In genomic region chr12:79119796-79120195, GRCh38 we compare ENCODE assay signal across 24 cellular contexts.
A peak's percentile ranks its signal among the peaks of the same experiment; 100 is the strongest.
DNase-seq lines count a peak whose midpoint lies in the region; ATAC-seq and TF ChIP-seq lines count a peak whose summit lies in the region.
"Had no signal": no experiment of that assay in that cellular context is flagged by ENCODE, and none has a peak within 500 bp of the region (broad histone marks: within the 10 kb centered on the region; RNA-seq: fewer than 3 reads in every experiment).

No MANE protein-coding gene starts in this region.

- H3K4me1 ChIP-seq in endodermal cell (ENCODE audit: control insufficient read depth, insufficient read depth, low read length) (no peaks in the 10 kb centered on the region), neural progenitor cell (peaks cover 15% of the 10 kb centered on the region), body of pancreas (no peaks in the 10 kb centered on the region)
- H3K4me1 ChIP-seq: BLaER1, pancreas, suprapubic skin, vagina had no signal

- TF ChIP-seq CTCF in endodermal cell (conservative IDR thresholded peaks at IDR 0.05) (peak; percentile 66), neural progenitor cell (IDR thresholded peaks at IDR 0.05) (peak; percentile 47), body of pancreas (IDR thresholded peaks at IDR 0.05) (no peak)

- H3K79me2 ChIP-seq in neural progenitor cell (ENCODE audit: low read depth), result peaks cover 7% of the 10 kb centered on the region
- H3K79me2 ChIP-seq: hepatocyte had no signal

- H3K27me3 Mint-ChIP-seq in endodermal cell (ENCODE audit: insufficient read depth) (no peaks in the 10 kb centered on the region), neural progenitor cell (ENCODE audit: insufficient read depth, low read depth) (no peaks in the 10 kb centered on the region)
- H3K27me3 Mint-ChIP-seq: activated CD4-positive, alpha-beta T cell treated with anti-CD3 and anti-CD28 coated beads, Interleukin-2, amount 10 ng/mL, durations not matched to agents 7 days and 5 days; dendritic cell treated with granulocyte-macrophage colony-stimulating factor and Interleukin-4, amounts not matched to agents 40 ng/mL and 50 ng/mL, for 4 days; memory B cell; naive thymus-derived CD4-positive, alpha-beta T cell had no signal

- H3K9me3 Mint-ChIP-seq in endodermal cell (no peaks in the 10 kb centered on the region), neural progenitor cell (no peaks in the 10 kb centered on the region)
- H3K9me3 Mint-ChIP-seq: dendritic cell treated with granulocyte-macrophage colony-stimulating factor and Interleukin-4, amounts not matched to agents 40 ng/mL and 50 ng/mL, for 4 days; memory B cell had no signal

- H3K27me3 ChIP-seq in endodermal cell (ENCODE audit: control insufficient read depth, insufficient read depth, low read length, poor library complexity, severe bottlenecking) (no peaks in the 10 kb centered on the region), neural progenitor cell (no peaks in the 10 kb centered on the region), body of pancreas (no peaks in the 10 kb centered on the region)
- H3K27me3 ChIP-seq: BLaER1, hepatocyte, pancreas, suprapubic skin, vagina had no signal

- intact Hi-C loops in body of pancreas (cut with DNase I), result no loop called here

- H3K9me3 ChIP-seq in endodermal cell (ENCODE audit: control insufficient read depth, low read length), result no peaks in the 10 kb centered on the region
- no peaks in the 10 kb centered on the region for H3K9me3 ChIP-seq in neural progenitor cell (ENCODE audit: low read depth)
- H3K9me3 ChIP-seq in body of pancreas, result no peaks in the 10 kb centered on the region
- H3K9me3 ChIP-seq: BLaER1, pancreas, suprapubic skin, vagina had no signal

- H4K20me1 ChIP-seq in neural progenitor cell (ENCODE audit: low read depth), result no peaks in the 10 kb centered on the region

- H3F3A ChIP-seq in neural progenitor cell (ENCODE audit: low read depth), result peaks cover 12% of the 10 kb centered on the region

- H3K4me3 Mint-ChIP-seq in endodermal cell (no peak overlapping the region), neural progenitor cell (no peak overlapping the region)
- H3K4me3 Mint-ChIP-seq: activated CD4-positive, alpha-beta T cell treated with anti-CD3 and anti-CD28 coated beads, Interleukin-2, amount 10 ng/mL, durations not matched to agents 7 days and 5 days; dendritic cell treated with granulocyte-macrophage colony-stimulating factor and Interleukin-4, amounts not matched to agents 40 ng/mL and 50 ng/mL, for 4 days; memory B cell; naive thymus-derived CD4-positive, alpha-beta T cell; stimulated activated effector memory CD8-positive, alpha-beta T cell treated with anti-CD3 and anti-CD28 coated beads, Interleukin-12 subunit alpha, Interleukin-12 subunit beta, amount 100 ng/mL, for 72 hours had no signal

- H3K36me3 ChIP-seq in endodermal cell (ENCODE audit: control insufficient read depth, insufficient read depth, low read length) (no peaks in the 10 kb centered on the region), neural progenitor cell (no peaks in the 10 kb centered on the region), body of pancreas (replicated peaks in 1 of 2; ENCODE audit: insufficient read depth in 1 of 2, low read depth in 2 of 2) (no peaks in the 10 kb centered on the region)
- H3K36me3 ChIP-seq: pancreas, suprapubic skin, vagina had no signal

- DNase-seq in NCI-H2171 treated with DMSO at 0.1 percent for 48 hours (lab: John Stamatoyannopoulos, UW) (peak; percentile 36), NCI-H2171 (lab: John Stamatoyannopoulos, UW) (no peak), NCI-H82 (lab: John Stamatoyannopoulos, UW) (peak; percentile 95), endodermal cell (peak; percentile 88), neural progenitor cell (ENCODE audit: low spot score) (peak; percentile 83), body of pancreas (no peak), midbrain (lab: John Stamatoyannopoulos, UW) (no peak)
- DNase-seq: activated CD4-positive, alpha-beta T cell treated with anti-CD3 and anti-CD28 coated beads, Interleukin-2, amount 10 ng/mL, durations not matched to agents 7 days and 5 days; activated CD8-positive, alpha-beta memory T cell treated with anti-CD3 and anti-CD28 coated beads, Interleukin-2, amount 50 U/mL, for 4 hours; activated effector memory CD4-positive, alpha-beta T cell treated with Interleukin-2 at 50 U/mL for 16 hours; foreskin fibroblast; GF-D8; naive thymus-derived CD4-positive, alpha-beta T cell; NCI-H187 treated with DMSO at 0.1 percent for 48 hours; pancreas; T-helper 1 cell had no signal

- ATAC-seq in body of pancreas (no peak), GM18505 (IDR thresholded peaks at IDR 0.05; ENCODE audit: unreplicated experiment) (no peak)
- ATAC-seq: naive thymus-derived CD4-positive, alpha-beta T cell; pancreas; stimulated activated effector memory CD8-positive, alpha-beta T cell treated with anti-CD3 and anti-CD28 coated beads, Interleukin-12 subunit alpha, Interleukin-12 subunit beta, amount 100 ng/mL, for 72 hours had no signal

- H3K36me3 Mint-ChIP-seq in endodermal cell (ENCODE audit: low read depth), result no peaks in the 10 kb centered on the region
- no peaks in the 10 kb centered on the region for H3K36me3 Mint-ChIP-seq in neural progenitor cell
- H3K36me3 Mint-ChIP-seq: memory B cell; naive thymus-derived CD4-positive, alpha-beta T cell; stimulated activated effector memory CD8-positive, alpha-beta T cell treated with anti-CD3 and anti-CD28 coated beads, Interleukin-12 subunit alpha, Interleukin-12 subunit beta, amount 100 ng/mL, for 72 hours had no signal

- TF ChIP-seq POLR2A in body of pancreas (IDR thresholded peaks at IDR 0.05) (no peak), GM18505 (IDR thresholded peaks at IDR 0.05; ENCODE audit: borderline replicate concordance, extremely low read depth, insufficient read depth, insufficient read length) (no peak)

- H3K9ac ChIP-seq in endodermal cell (ENCODE audit: extremely low read depth, low read length, poor library complexity, severe bottlenecking) (no peak overlapping the region), neural progenitor cell (no peak overlapping the region)
- H3K9ac ChIP-seq: BLaER1 had no signal

- H3K27ac Mint-ChIP-seq in endodermal cell, result no peak overlapping the region
- H3K27ac Mint-ChIP-seq in neural progenitor cell, result no peak overlapping the region
- H3K27ac Mint-ChIP-seq: activated CD4-positive, alpha-beta T cell treated with anti-CD3 and anti-CD28 coated beads, Interleukin-2, amount 10 ng/mL, durations not matched to agents 7 days and 5 days; dendritic cell treated with granulocyte-macrophage colony-stimulating factor and Interleukin-4, amounts not matched to agents 40 ng/mL and 50 ng/mL, for 4 days; memory B cell; naive thymus-derived CD4-positive, alpha-beta T cell; stimulated activated effector memory CD8-positive, alpha-beta T cell treated with anti-CD3 and anti-CD28 coated beads, Interleukin-12 subunit alpha, Interleukin-12 subunit beta, amount 100 ng/mL, for 72 hours had no signal

- H3K4me1 Mint-ChIP-seq in endodermal cell (peaks cover 3% of the 10 kb centered on the region), neural progenitor cell (peaks cover 3% of the 10 kb centered on the region)
- H3K4me1 Mint-ChIP-seq: activated CD4-positive, alpha-beta T cell treated with anti-CD3 and anti-CD28 coated beads, Interleukin-2, amount 10 ng/mL, durations not matched to agents 7 days and 5 days; memory B cell; naive thymus-derived CD4-positive, alpha-beta T cell; stimulated activated effector memory CD8-positive, alpha-beta T cell treated with anti-CD3 and anti-CD28 coated beads, Interleukin-12 subunit alpha, Interleukin-12 subunit beta, amount 100 ng/mL, for 72 hours had no signal

- H3K4me2 ChIP-seq in neural progenitor cell, result no peak overlapping the region
- H3K4me2 ChIP-seq: BLaER1, hepatocyte had no signal

- H3K4me3 ChIP-seq in endodermal cell (ENCODE audit: low read length), result no peak overlapping the region
- H3K4me3 ChIP-seq in neural progenitor cell, result no peak overlapping the region
- no peak overlapping the region for H3K4me3 ChIP-seq in body of pancreas
- H3K4me3 ChIP-seq: BLaER1, hepatocyte, pancreas, suprapubic skin, vagina had no signal

- no peak overlapping the region for H3K27ac ChIP-seq in endodermal cell (ENCODE audit: low read depth, low read length)
- H3K27ac ChIP-seq in neural progenitor cell, result peak overlapping the region; percentile 39
- H3K27ac ChIP-seq in body of pancreas, result no peak overlapping the region
- H3K27ac ChIP-seq: BLaER1, hepatocyte, pancreas, suprapubic skin, vagina had no signal

- WGBS in endodermal cell (ENCODE audit: insufficient coverage in 1 of 2, insufficient read length in 1 of 2), 2 experiments, result 25% methylated on average over 1 of the region's 4 CpGs; no CpG with 5 or more reads in 1 of the 2 experiments
- WGBS in body of pancreas, 2 donors, result 79 to 84% methylated on average over 4 of the region's 4 CpGs

- no peak overlapping the region for H2AFZ ChIP-seq in neural progenitor cell (replicated peaks)
- H2AFZ ChIP-seq: hepatocyte had no signal

Comparison
In these comparisons a context has a peak if more than half of its experiments do, and no peak if none do; other contexts are left out.
1. DNase-seq: peak in NCI-H2171 treated with DMSO at 0.1 percent for 48 hours (single experiment), NCI-H82 (single experiment), endodermal cell (single experiment) and neural progenitor cell (single experiment); none in NCI-H2171 (single experiment), body of pancreas (0 of 4) and midbrain (single experiment).
2. CTCF ChIP-seq: peak in endodermal cell (single experiment) and neural progenitor cell (single experiment); none in body of pancreas (0 of 7).